13 cellular contexts compared by ENCODE assay signal in the genomic region with DNA sequence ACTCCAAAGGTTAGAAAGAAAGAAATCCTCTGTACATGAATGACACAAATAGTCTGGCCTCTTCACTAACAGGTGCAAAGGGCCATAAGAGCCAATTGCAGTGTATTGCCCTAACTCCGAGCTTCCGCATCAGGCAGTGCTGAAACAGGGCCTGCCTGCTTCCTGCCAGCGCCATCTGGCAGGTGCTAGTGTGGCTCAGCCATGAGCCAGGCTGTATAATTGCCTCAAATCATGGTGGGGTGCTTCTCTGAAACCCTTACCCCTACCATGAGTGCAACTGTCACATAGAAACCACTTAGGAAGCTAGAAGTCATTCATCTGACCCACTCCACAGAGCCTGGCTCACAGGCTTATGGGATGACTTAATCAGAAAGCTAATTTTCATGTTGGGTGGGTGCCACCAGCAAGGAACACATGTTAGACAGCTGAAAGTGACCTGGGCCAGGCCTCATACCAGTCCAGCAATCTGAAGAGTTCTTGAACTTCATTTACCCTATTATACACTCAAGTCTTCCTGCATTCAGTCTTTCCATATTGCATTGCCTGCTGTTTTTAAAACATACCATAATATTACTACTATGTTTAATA.
A peak's percentile ranks its signal among the peaks of the same experiment; 100 is the strongest.
DNase-seq lines count a peak whose midpoint lies in the region; ATAC-seq and TF ChIP-seq lines count a peak whose summit lies in the region.
"Had no signal": no experiment of that assay in that cellular context is flagged by ENCODE, and none has a peak within 500 bp of the region (broad histone marks: within the 10 kb centered on the region; RNA-seq: fewer than 3 reads in every experiment).

No MANE protein-coding gene starts in this region.

- H3K4me3 ChIP-seq in heart left ventricle, result no peak overlapping the region
- H3K4me3 ChIP-seq in right cardiac atrium (ENCODE audit: low read length), result no peak overlapping the region
- H3K4me3 ChIP-seq: MG63 had no signal

- H3K27me3 ChIP-seq in heart left ventricle (no peaks in the 10 kb centered on the region), right cardiac atrium (ENCODE audit: control insufficient read depth, insufficient read depth) (no peaks in the 10 kb centered on the region)
- H3K27me3 ChIP-seq: MG63 had no signal

- POLR2A ChIA-PET in RWPE1 (lab: Yijun Ruan, JAX; ENCODE audit: low non-redundant PET), result no interaction called here

- CTCF ChIA-PET in RWPE1 (lab: Yijun Ruan, JAX), result no interaction called here

- intact Hi-C loops in heart left ventricle (cut with DNase I) (no loop called here), right cardiac atrium (cut with DNase I) (no loop called here)

- H3K9me3 ChIP-seq in heart left ventricle, result peaks cover 0 to 6% (median 0%) of the 10 kb centered on the region in 12 donors
- H3K9me3 ChIP-seq in right cardiac atrium (ENCODE audit: control insufficient read depth, low read length), result no peaks in the 10 kb centered on the region
- H3K9me3 ChIP-seq: MG63 had no signal

- no peak overlapping the region for H3K27ac ChIP-seq in heart left ventricle
- no peak overlapping the region for H3K27ac ChIP-seq in right cardiac atrium (ENCODE audit: low read length)
- no peak overlapping the region for H3K27ac ChIP-seq in RWPE1

- no peak for TF ChIP-seq CTCF in heart left ventricle (IDR thresholded peaks at IDR 0.05)
- TF ChIP-seq CTCF in RWPE1 (conservative IDR thresholded peaks at IDR 0.05; ENCODE audit: low read depth), result no peak

- whole genome bisulfite sequencing in heart left ventricle, 4 donors, result 74 to 87% (median 82%) methylated on average over 3 of the region's 3 CpGs
- 89% methylated on average over 3 of the region's 3 CpGs for WGBS in right cardiac atrium

- peak in 1 of 5 donors; percentile 12 for DNase-seq in heart left ventricle
- no peak for DNase-seq in right cardiac atrium
- peak; percentile 76 for DNase-seq in NCI-H187 treated with DMSO at 0.1 percent for 48 hours (lab: John Stamatoyannopoulos, UW)
- peak; percentile 76 for DNase-seq in SHP77 treated with DMSO at 0.1 percent for 48 hours (lab: John Stamatoyannopoulos, UW)
- DNase-seq in RWPE1 (ENCODE audit: low spot score), result no peak
- DNase-seq: activated T-cell treated with anti-CD3 and anti-CD28 coated beads, Interleukin-2, amount 50 U/mL, for 4 hours; aorta; HCEC 1CT; MG63; SIG-M5 had no signal

- no peak for TF ChIP-seq POLR2A in heart left ventricle (IDR thresholded peaks at IDR 0.05)

- H3K4me1 ChIP-seq in heart left ventricle (no peaks in the 10 kb centered on the region), right cardiac atrium (ENCODE audit: control insufficient read depth, insufficient read depth, low read length) (no peaks in the 10 kb centered on the region)

- H3K36me3 ChIP-seq in heart left ventricle, result no peaks in the 10 kb centered on the region
- H3K36me3 ChIP-seq: MG63 had no signal

- peak in 3 of 4 donors; percentile 31 to 48 (median 34) for ATAC-seq in heart left ventricle
- no peak for ATAC-seq in right cardiac atrium
- ATAC-seq in HG03025 (IDR thresholded peaks at IDR 0.05; ENCODE audit: low FRiP score, unreplicated experiment), result no peak
- ATAC-seq in HG03571 (IDR thresholded peaks at IDR 0.05; ENCODE audit: unreplicated experiment), result no peak
- no peak for ATAC-seq in GM21381 (IDR thresholded peaks at IDR 0.05; ENCODE audit: unreplicated experiment)
- ATAC-seq: activated T-cell treated with anti-CD3 and anti-CD28 coated beads, Interleukin-2, amount 50 U/mL, for 4 hours had no signal

Comparison
In these comparisons a context has a peak if more than half of its experiments do, and no peak if none do; other contexts are left out.
1. ATAC-seq: peak in heart left ventricle (3 of 4); none in right cardiac atrium (0 of 2), HG03025 (single experiment), HG03571 (single experiment) and GM21381 (single experiment).
2. DNase-seq: peak in NCI-H187 treated with DMSO at 0.1 percent for 48 hours (single experiment) and SHP77 treated with DMSO at 0.1 percent for 48 hours (single experiment); none in right cardiac atrium (0 of 3) and RWPE1 (single experiment).